9 cellular contexts compared by ENCODE assay signal in the genomic region with DNA sequence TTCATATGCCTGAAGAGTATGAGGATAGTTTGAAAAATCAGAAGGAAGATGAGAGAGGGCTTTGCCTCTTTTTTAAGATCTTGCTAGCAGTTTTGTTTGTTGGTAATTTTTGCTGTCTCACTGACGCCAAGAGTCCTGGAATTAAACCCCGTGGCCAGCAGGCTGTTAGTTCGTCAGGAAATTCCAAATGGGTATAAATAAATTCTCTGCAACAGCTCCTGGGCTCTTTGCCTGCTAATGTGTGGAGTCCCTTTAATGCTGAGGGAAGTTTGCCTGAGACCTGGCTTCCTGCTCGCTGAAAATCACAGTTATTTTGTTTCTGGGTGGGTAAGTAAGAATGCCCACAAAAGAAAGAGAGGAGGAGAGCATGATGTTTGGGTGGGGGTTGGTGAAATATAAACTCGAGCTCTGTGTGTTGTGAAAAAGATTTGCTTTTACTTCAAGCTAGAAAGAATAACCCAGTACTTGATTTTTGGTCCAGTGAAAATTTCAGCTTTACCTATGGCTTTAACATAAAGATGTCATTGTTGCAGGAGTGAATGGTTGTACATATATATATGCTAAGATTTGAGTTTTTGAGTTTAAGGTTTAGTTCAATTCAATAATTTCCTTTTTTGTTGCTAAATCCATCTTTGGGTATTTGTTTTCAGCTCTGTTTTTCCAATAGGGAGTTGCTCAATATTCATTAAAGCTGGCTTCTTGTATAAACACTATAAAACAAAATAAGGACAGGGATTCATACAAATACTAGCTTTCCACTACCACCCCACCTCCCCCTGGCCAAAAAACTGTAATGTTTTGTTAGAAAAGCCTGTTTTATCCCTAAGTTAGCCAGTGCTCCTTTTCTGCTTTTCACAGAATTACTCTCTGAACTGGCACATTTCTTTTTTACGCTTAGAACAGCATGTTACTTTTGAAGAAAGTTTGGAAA.
DNase-seq lines count a peak whose midpoint lies in the region; ATAC-seq and TF ChIP-seq lines count a peak whose summit lies in the region.
"Had no signal": no experiment of that assay in that cellular context is flagged by ENCODE, and none has a peak within 500 bp of the region (broad histone marks: within the 10 kb centered on the region; RNA-seq: fewer than 3 reads in every experiment).

No MANE protein-coding gene starts in this region.

- peak overlapping the region in 7 of 10 donors; percentile 8 to 49 (median 17) for H3K4me3 Mint-ChIP-seq in naive thymus-derived CD8-positive, alpha-beta T cell

- TF ChIP-seq POLR2A in esophagus squamous epithelium (IDR thresholded peaks at IDR 0.05) (peak in 1 of 4 donors; percentile 29), vagina (IDR thresholded peaks at IDR 0.05) (no peak)

- H3K27me3 Mint-ChIP-seq in naive thymus-derived CD8-positive, alpha-beta T cell, result peaks cover 0 to 8% (median 1%) of the 10 kb centered on the region in 5 donors

- H3K27me3 ChIP-seq in esophagus squamous epithelium (no peaks in the 10 kb centered on the region), vagina (no peaks in the 10 kb centered on the region)
- H3K27me3 ChIP-seq: BE2C had no signal

- DNase-seq in Right ventricle myocardium inferior (ENCODE audit: missing footprints), result no peak
- no peak for DNase-seq in cardiac septum (ENCODE audit: low spot score)
- no peak for DNase-seq in esophagus squamous epithelium (lab: John Stamatoyannopoulos, UW)
- DNase-seq in naive thymus-derived CD8-positive, alpha-beta T cell, result peak in 2 of 10 donors; percentile 8 to 11
- DNase-seq in vagina (ENCODE audit: extremely low spot score in 2 of 2), result peak in 1 of 2 donors; percentile 86
- no peak for DNase-seq in activated gamma-delta T cell treated with Interleukin-2 at 50 U/mL for 16 hours
- DNase-seq in OCI-M2 (lab: John Stamatoyannopoulos, UW; ENCODE audit: unreplicated experiment), result no peak
- DNase-seq: BE2C had no signal

- peak overlapping the region in 5 of 10 donors; percentile 1 to 52 (median 14) for H3K27ac Mint-ChIP-seq in naive thymus-derived CD8-positive, alpha-beta T cell

- H3K9me3 ChIP-seq in esophagus squamous epithelium (no peaks in the 10 kb centered on the region), vagina (no peaks in the 10 kb centered on the region)
- H3K9me3 ChIP-seq: BE2C had no signal

- H3K36me3 ChIP-seq in esophagus squamous epithelium (peaks cover 0 to 4% (median 4%) of the 10 kb centered on the region in 3 donors), vagina (no peaks in the 10 kb centered on the region)
- H3K36me3 ChIP-seq: BE2C had no signal

- intact Hi-C loops in Right ventricle myocardium inferior (cut with DNase I) (loop anchor here (2.0 to 10.0 kb wide), 2 partner anchors 21 to 51 kb away; no protein-coding TSS in a partner anchor), cardiac septum (cut with DNase I) (loop anchor here (5.0 kb wide), 1 partner anchor 36 kb away; no protein-coding TSS in a partner anchor), esophagus squamous epithelium (cut with DNase I) (loop anchor here (10.0 kb wide), 1 partner anchor 79 kb away; no protein-coding TSS in a partner anchor), vagina (cut with DNase I) (loop anchor here (10.0 kb wide), 1 partner anchor 69 kb away; no protein-coding TSS in a partner anchor)

- POLR2A ChIA-PET in naive thymus-derived CD8-positive, alpha-beta T cell (lab: Charles Lee), result no interaction called here

- ATAC-seq in Right ventricle myocardium inferior (peak; percentile 68), GM21786 (IDR thresholded peaks at IDR 0.05; ENCODE audit: unreplicated experiment) (no peak)
- ATAC-seq in naive thymus-derived CD8-positive, alpha-beta T cell, result peak in 1 of 2 donors; percentile 32

- peaks cover 25 to 98% (median 83%) of the 10 kb centered on the region in 3 donors for H3K4me1 ChIP-seq in esophagus squamous epithelium
- H3K4me1 ChIP-seq in vagina, result peaks cover 91% of the 10 kb centered on the region
- H3K4me1 ChIP-seq: BE2C had no signal

- H3K4me3 ChIP-seq in esophagus squamous epithelium, result peak overlapping the region in 3 of 4 donors; percentile 14 to 56 (median 21)
- H3K4me3 ChIP-seq in vagina, result peak overlapping the region; percentile 20 to 40

- no peaks in the 10 kb centered on the region for H3K36me3 Mint-ChIP-seq in naive thymus-derived CD8-positive, alpha-beta T cell

- H3K27ac ChIP-seq in esophagus squamous epithelium (peak overlapping the region; percentile 75 to 95 (median 92)), vagina (peak overlapping the region; percentile 88)

- peaks cover 11 to 28% (median 23%) of the 10 kb centered on the region in 4 donors for H3K4me1 Mint-ChIP-seq in naive thymus-derived CD8-positive, alpha-beta T cell

- 15 to 17% methylated on average over 6 of the region's 6 CpGs for WGBS in esophagus squamous epithelium, 2 donors

- TF ChIP-seq CTCF in esophagus squamous epithelium (IDR thresholded peaks at IDR 0.05), result peak in 1 of 6 experiments; percentile 5
- peak in 1 of 3 experiments; percentile 14 for TF ChIP-seq CTCF in vagina (IDR thresholded peaks at IDR 0.05)

- no peaks in the 10 kb centered on the region for H3K9me3 Mint-ChIP-seq in naive thymus-derived CD8-positive, alpha-beta T cell
